ENCODE assay signal across 15 cellular contexts in genomic region chr17:27226611-27227234, GRCh38.
DNase-seq lines count a peak whose midpoint lies in the region; ATAC-seq, FAIRE-seq and TF ChIP-seq lines count a peak whose summit lies in the region.
"Had no signal": no experiment of that assay in that cellular context is flagged by ENCODE, and none has a peak within 500 bp of the region (broad histone marks: within the 10 kb centered on the region; RNA-seq: fewer than 3 reads in every experiment).

No MANE protein-coding gene starts in this region.

- CTCF ChIA-PET in Panc1 (lab: Charles Lee): interaction anchor here (1.0 kb wide), 1 partner anchor 10 kb away, joined by 3 read pairs; no protein-coding TSS in a partner anchor
- CTCF ChIA-PET in HepG2 (lab: Yijun Ruan, JAX; ENCODE audit: low intra/inter-chr PET ratio, low total read pairs): no interaction called here

- H3K4me2 ChIP-seq in HepG2 (ENCODE audit: low read depth, low read length): no peak overlapping the region

- DNase-seq in DMS53 treated with DMSO at 0.1 percent for 48 hours (lab: John Stamatoyannopoulos, UW; ENCODE audit: unreplicated experiment) (peak; percentile 74), Panc1 (ENCODE audit: low read depth, low spot score) (no peak), dermis blood vessel endothelial cell (peak; percentile 69), HepG2 (ENCODE audit: low spot score) (no peak), NCI-H146 (lab: John Stamatoyannopoulos, UW) (no peak), iPS-NIHi7 (ENCODE audit: extremely low spot score) (no peak)
- no peak for DNase-seq in activated CD8-positive, alpha-beta memory T cell treated with anti-CD3 and anti-CD28 coated beads, Interleukin-2, amount 50 U/mL, for 4 hours
- DNase-seq: activated CD8-positive, alpha-beta memory T cell treated with anti-CD3 and anti-CD28 coated beads, Interleukin-2, amount 10 ng/mL, durations not matched to agents 7 days and 5 days; activated naive CD8-positive, alpha-beta T cell treated with anti-CD3 and anti-CD28 coated beads for 36 hours; effector CD4-positive, alpha-beta T cell; Kasumi-1; stimulated activated naive CD8-positive, alpha-beta T cell treated with anti-CD3 and anti-CD28 coated beads, Interleukin-15, Interleukin-2, amounts not matched to agents 100 U/mL and 50 U/mL, for 24 hours had no signal

- no peaks in the 10 kb centered on the region for H3K79me2 ChIP-seq in HepG2 (ENCODE audit: insufficient read depth, low read length)

- no peak overlapping the region for H3K4me3 ChIP-seq in Panc1 (ENCODE audit: low read depth in 2 of 2, low read length in 2 of 2)
- H3K4me3 ChIP-seq in HepG2 (replicated peaks in 1 of 3; ENCODE audit: insufficient read depth in 1 of 3, low read depth in 2 of 3, low read length in 3 of 3): no peak overlapping the region
- H3K4me3 ChIP-seq: Peyer's patch had no signal

- FAIRE-seq in HepG2 (lab: Jason Lieb, UNC): no peak
- FAIRE-seq: TTC549 had no signal

- BruUV-seq in Panc1 (replicated peaks; lab: Mats Ljungman, UMichigan) (no TSS peak), HepG2 (replicated peaks; lab: Mats Ljungman, UMichigan) (no TSS peak)

- POLR2A ChIA-PET in Panc1 (lab: Charles Lee): no interaction called here
- POLR2A ChIA-PET in HepG2 (lab: Yijun Ruan, JAX): no interaction called here

- no peak for TF ChIP-seq RAD21 in HepG2 (CRISPR knock-in tag; IDR thresholded peaks at IDR 0.05)

- peaks cover 12% of the 10 kb centered on the region for H3K4me1 ChIP-seq in Panc1 (ENCODE audit: control insufficient read depth, insufficient read depth, low read length)
- no peaks in the 10 kb centered on the region for H3K4me1 ChIP-seq in HepG2 (ENCODE audit: insufficient read depth, low read length)
- H3K4me1 ChIP-seq: Peyer's patch had no signal

- no peak overlapping the region for H3K9ac ChIP-seq in HepG2 (ENCODE audit: insufficient read depth, low read depth, low read length)

- H2AFZ ChIP-seq in HepG2 (ENCODE audit: low read length): no peak overlapping the region

- no peak for TF ChIP-seq EP300 in HepG2 (IDR thresholded peaks at IDR 0.05; ENCODE audit: low read depth in 2 of 2, low read length in 2 of 2)
- no peak for TF ChIP-seq EP300 in HepG2 (CRISPR knock-in tag; IDR thresholded peaks at IDR 0.05; ENCODE audit: borderline replicate concordance)

- H3K27ac ChIP-seq in Panc1 (ENCODE audit: low read length): peak overlapping the region; percentile 48; the same call in 1 of the 2 replicates
- H3K27ac ChIP-seq in HepG2 (ENCODE audit: extremely low read length, insufficient read depth, low read length): no peak overlapping the region
- H3K27ac ChIP-seq: Peyer's patch had no signal

- in situ Hi-C loops in Panc1 (cut with HindIII; ENCODE audit: low pct_unique_long_range_greater_than_20kb, low sequenced_read_pairs): loop anchor here (25.0 kb wide), 1 partner anchor 111 kb away; no protein-coding TSS in a partner anchor
- in situ Hi-C loops in HepG2 (cut with HindIII; ENCODE audit: extremely low pct_ligation_motif_present, low pct_unique_long_range_greater_than_20kb): no loop called here

- ATAC-seq in Panc1: peak; percentile 99
- ATAC-seq in HepG2: peak; percentile 62; the same call in 1 of the 3 replicates
- ATAC-seq in HG02588 (IDR thresholded peaks at IDR 0.05; ENCODE audit: unreplicated experiment): no peak
- ATAC-seq: activated CD8-positive, alpha-beta memory T cell treated with anti-CD3 and anti-CD28 coated beads, Interleukin-2, amount 10 ng/mL, durations not matched to agents 7 days and 5 days; stimulated activated naive CD8-positive, alpha-beta T cell treated with anti-CD3 and anti-CD28 coated beads, Interleukin-15, Interleukin-2, amounts not matched to agents 100 U/mL and 50 U/mL, for 24 hours had no signal

- intact Hi-C loops in Panc1 (cut with micrococcal nuclease; ENCODE audit: unreplicated experiment): no loop called here
- intact Hi-C loops in HepG2 (cut with micrococcal nuclease; ENCODE audit: unreplicated experiment): no loop called here

- WGBS in HepG2 (ENCODE audit: low lambda C conversion rate): 8% methylated on average over 4 of the region's 4 CpGs

- H3K27me3 ChIP-seq in Panc1 (ENCODE audit: control insufficient read depth, insufficient read depth, low read length) (no peaks in the 10 kb centered on the region), HepG2 (ENCODE audit: control insufficient read depth in 1 of 2, insufficient read depth in 2 of 2, low read length in 2 of 2) (no peaks in the 10 kb centered on the region; a peak in 1 of 5 replicates)
- H3K27me3 ChIP-seq: Peyer's patch had no signal

- TF ChIP-seq CTCF in Panc1 (IDR thresholded peaks at IDR 0.05) (no peak), HepG2 (CRISPR knock-in tag; IDR thresholded peaks at IDR 0.05) (no peak)

- TF ChIP-seq POLR2A in HepG2 (IDR thresholded peaks at IDR 0.05; ENCODE audit: insufficient read depth in 1 of 2, low read depth in 2 of 2, low read length in 2 of 2): no peak

- H4K20me1 ChIP-seq in HepG2 (ENCODE audit: insufficient read depth, low read length): no peaks in the 10 kb centered on the region

- H3K9me3 ChIP-seq in Panc1 (ENCODE audit: control insufficient read depth, insufficient read depth, low read depth, low read length) (no peaks in the 10 kb centered on the region), HepG2 (ENCODE audit: low read length) (no peaks in the 10 kb centered on the region)
- H3K9me3 ChIP-seq: Peyer's patch had no signal

- H3K36me3 ChIP-seq in Panc1 (ENCODE audit: control insufficient read depth, insufficient read depth, low read length) (no peaks in the 10 kb centered on the region), HepG2 (replicated peaks in 1 of 2; ENCODE audit: control insufficient read depth in 1 of 2, insufficient read depth in 2 of 2, low read length in 2 of 2) (no peaks in the 10 kb centered on the region)
- H3K36me3 ChIP-seq: Peyer's patch had no signal

TF ChIP-seq in HepG2, 621 proteins besides CTCF, POLR2A, EP300 and RAD21:
- TF ChIP-seq, protein P1, sequence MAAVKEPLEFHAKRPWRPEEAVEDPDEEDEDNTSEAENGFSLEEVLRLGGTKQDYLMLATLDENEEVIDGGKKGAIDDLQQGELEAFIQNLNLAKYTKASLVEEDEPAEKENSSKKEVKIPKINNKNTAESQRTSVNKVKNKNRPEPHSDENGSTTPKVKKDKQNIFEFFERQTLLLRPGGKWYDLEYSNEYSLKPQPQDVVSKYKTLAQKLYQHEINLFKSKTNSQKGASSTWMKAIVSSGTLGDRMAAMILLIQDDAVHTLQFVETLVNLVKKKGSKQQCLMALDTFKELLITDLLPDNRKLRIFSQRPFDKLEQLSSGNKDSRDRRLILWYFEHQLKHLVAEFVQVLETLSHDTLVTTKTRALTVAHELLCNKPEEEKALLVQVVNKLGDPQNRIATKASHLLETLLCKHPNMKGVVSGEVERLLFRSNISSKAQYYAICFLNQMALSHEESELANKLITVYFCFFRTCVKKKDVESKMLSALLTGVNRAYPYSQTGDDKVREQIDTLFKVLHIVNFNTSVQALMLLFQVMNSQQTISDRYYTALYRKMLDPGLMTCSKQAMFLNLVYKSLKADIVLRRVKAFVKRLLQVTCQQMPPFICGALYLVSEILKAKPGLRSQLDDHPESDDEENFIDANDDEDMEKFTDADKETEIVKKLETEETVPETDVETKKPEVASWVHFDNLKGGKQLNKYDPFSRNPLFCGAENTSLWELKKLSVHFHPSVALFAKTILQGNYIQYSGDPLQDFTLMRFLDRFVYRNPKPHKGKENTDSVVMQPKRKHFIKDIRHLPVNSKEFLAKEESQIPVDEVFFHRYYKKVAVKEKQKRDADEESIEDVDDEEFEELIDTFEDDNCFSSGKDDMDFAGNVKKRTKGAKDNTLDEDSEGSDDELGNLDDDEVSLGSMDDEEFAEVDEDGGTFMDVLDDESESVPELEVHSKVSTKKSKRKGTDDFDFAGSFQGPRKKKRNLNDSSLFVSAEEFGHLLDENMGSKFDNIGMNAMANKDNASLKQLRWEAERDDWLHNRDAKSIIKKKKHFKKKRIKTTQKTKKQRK (IDR thresholded peaks at IDR 0.05; ENCODE audit: low read length): no peak
- TF ChIP-seq FOXA3 (CRISPR knock-in tag; IDR thresholded peaks at IDR 0.05) (peak; percentile 53; the same call in 1 of the 2 replicates), FOSL2 (CRISPR knock-in tag; IDR thresholded peaks at IDR 0.05) (peak; percentile 89)

Comparison
In these comparisons a context has a peak if more than half of its experiments do, and no peak if none do; other contexts are left out.
1. DNase-seq: peak in DMS53 treated with DMSO at 0.1 percent for 48 hours (single experiment) and dermis blood vessel endothelial cell (single experiment); none in Panc1 (single experiment), HepG2 (single experiment), NCI-H146 (single experiment), activated CD8-positive, alpha-beta memory T cell treated with anti-CD3 and anti-CD28 coated beads, Interleukin-2, amount 50 U/mL, for 4 hours (single experiment) and iPS-NIHi7 (single experiment).